In the genomic region with DNA sequence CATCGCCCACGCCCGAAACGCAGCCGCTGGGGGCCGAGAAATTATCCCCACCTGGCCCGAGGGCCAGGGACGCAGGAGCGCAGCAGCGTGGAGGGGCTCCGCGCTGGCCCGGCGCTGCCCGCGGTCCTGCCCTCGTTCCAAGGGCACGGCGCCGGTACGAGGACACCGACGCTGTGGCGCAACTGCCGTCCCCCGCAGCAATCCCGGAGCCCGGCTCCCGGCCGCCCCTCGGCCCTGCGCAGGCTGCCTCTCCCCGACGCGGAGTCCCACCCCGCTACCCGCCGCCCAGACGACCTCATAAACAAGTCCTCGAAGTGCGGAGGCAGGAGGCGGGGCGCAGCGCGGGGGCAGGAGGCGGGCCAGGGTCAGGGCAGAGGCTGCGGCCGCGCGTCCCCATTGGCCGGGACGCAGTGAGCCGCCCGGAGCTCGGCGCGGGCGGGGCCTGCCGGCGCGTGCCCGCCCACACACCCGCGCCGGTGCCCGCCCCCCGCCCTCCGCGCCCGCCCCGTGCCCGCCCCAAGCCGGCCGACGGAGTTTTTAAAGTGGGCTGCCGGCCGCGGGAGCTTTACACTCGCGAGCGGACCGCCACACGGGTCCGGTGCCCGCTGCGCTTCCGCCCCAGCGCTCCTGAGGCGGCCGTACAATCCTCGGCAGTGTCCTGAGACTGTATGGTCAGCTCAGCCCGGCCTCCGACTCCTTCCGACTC, we compare ENCODE assay signal across 8 cellular contexts. TPM values are rescaled to one million over a fixed set of nuclear protein-coding genes. Genes with fewer than 3 reads are reported as not detected.
A peak's percentile ranks its signal among the peaks of the same experiment; 100 is the strongest.
DNase-seq lines count a peak whose midpoint lies in the region; ATAC-seq, FAIRE-seq and TF ChIP-seq lines count a peak whose summit lies in the region.

A gene (plus strand): TSS at position 568 of the 706 bp plus-strand sequence. CDS start 505 bp downstream, outside the sequence.

- TF ChIP-seq CTCF in pancreas (IDR thresholded peaks at IDR 0.05) = no peak
- no peak for TF ChIP-seq CTCF in thoracic aorta (IDR thresholded peaks at IDR 0.05)

- H3K27ac ChIP-seq in pancreas (peak within 1 kb of the TSS; percentile 84 to 95 (median 87)), thoracic aorta (peak within 1 kb of the TSS; percentile 88 to 89)

- H3K4me3 Mint-ChIP-seq in T-cell = peak within 1 kb of the TSS; percentile 88 to 91 (median 89)
- peak within 1 kb of the TSS; percentile 79 for H3K4me3 Mint-ChIP-seq in activated naive CD8-positive, alpha-beta T cell treated with anti-CD3 and anti-CD28 coated beads, Interleukin-2, amount 50 U/mL, for 24 hours

- FAIRE-seq in pancreas (lab: Jason Lieb, UNC) = no peak

- peak within 1 kb of the TSS in 1 of 2 donors; percentile 74 for H3K27ac Mint-ChIP-seq in T-cell
- H3K27ac Mint-ChIP-seq in activated naive CD8-positive, alpha-beta T cell treated with anti-CD3 and anti-CD28 coated beads, Interleukin-2, amount 50 U/mL, for 24 hours = peak within 1 kb of the TSS; percentile 67

- H3K4me1 Mint-ChIP-seq in T-cell = peaks cover 21 to 28% (median 23%) of the 10 kb centered on the region in 3 donors
- H3K4me1 Mint-ChIP-seq in activated naive CD8-positive, alpha-beta T cell treated with anti-CD3 and anti-CD28 coated beads, Interleukin-2, amount 50 U/mL, for 24 hours = peaks cover 24% of the 10 kb centered on the region

- H3K9me3 ChIP-seq in pancreas (no peaks in the 10 kb centered on the region), thoracic aorta (no peaks in the 10 kb centered on the region)

- H3K4me3 ChIP-seq in pancreas (peak within 1 kb of the TSS; percentile 65 to 89 (median 79)), thoracic aorta (peak within 1 kb of the TSS; percentile 93)

- DNase-seq in DMS114 treated with DMSO at 0.1 percent for 48 hours (lab: John Stamatoyannopoulos, UW; ENCODE audit: unreplicated experiment) (peak; percentile 18), T-cell (peak; percentile 50 to 84 (median 68)), Right ventricle myocardium inferior (ENCODE audit: missing footprints) (peak; percentile 98), pancreas (peak; percentile 90 to 95 (median 94)), thoracic aorta (ENCODE audit: low spot score) (peak; percentile 88)
- DNase-seq in activated naive CD8-positive, alpha-beta T cell treated with anti-CD3 and anti-CD28 coated beads, Interleukin-2, amount 50 U/mL, for 24 hours = peak; percentile 76

- H3K9me3 Mint-ChIP-seq in T-cell = no peaks in the 10 kb centered on the region
- no peaks in the 10 kb centered on the region for H3K9me3 Mint-ChIP-seq in activated naive CD8-positive, alpha-beta T cell treated with anti-CD3 and anti-CD28 coated beads, Interleukin-2, amount 50 U/mL, for 24 hours

- intact Hi-C loops in Right ventricle myocardium inferior (cut with DNase I) (loop anchor here (2.0 to 5.0 kb wide), 4 partner anchors 20 to 295 kb away; no protein-coding TSS in a partner anchor), pancreas (cut with DNase I) (loop anchor here in 1 of 3 donors (10.0 kb wide), 3 partner anchors 68 to 292 kb away; no protein-coding TSS in a partner anchor)

- peak; percentile 83 for ATAC-seq in GM21528 (IDR thresholded peaks at IDR 0.05; ENCODE audit: low FRiP score, unreplicated experiment)
- ATAC-seq in T-cell (replicated peaks in 1 of 4) = peak; percentile 89 to 90 (median 90)
- ATAC-seq in activated naive CD8-positive, alpha-beta T cell treated with anti-CD3 and anti-CD28 coated beads, Interleukin-2, amount 50 U/mL, for 24 hours = peak; percentile 80
- ATAC-seq in Right ventricle myocardium inferior = peak; percentile 90
- ATAC-seq in pancreas = peak; percentile 66 to 83 (median 74)
- ATAC-seq in thoracic aorta (ENCODE audit: insufficient number of reproducible peaks, low FRiP score, low read depth) = peak; percentile 72

- H3K36me3 ChIP-seq in pancreas = no peaks in the 10 kb centered on the region
- H3K36me3 ChIP-seq in thoracic aorta = no peaks in the 10 kb centered on the region

- no peak for TF ChIP-seq RAD21 in Ishikawa (IDR thresholded peaks at IDR 0.05; ENCODE audit: low read depth)

- POLR2A ChIA-PET in T-cell (lab: Charles Lee) = no interaction called here

- 0% methylated on average over 61 to 94 of the region's 94 CpGs for WGBS in pancreas, 2 donors

- no peaks in the 10 kb centered on the region for H3K36me3 Mint-ChIP-seq in T-cell
- H3K36me3 Mint-ChIP-seq in activated naive CD8-positive, alpha-beta T cell treated with anti-CD3 and anti-CD28 coated beads, Interleukin-2, amount 50 U/mL, for 24 hours (ENCODE audit: low read depth) = no peaks in the 10 kb centered on the region

- H3K27me3 ChIP-seq in pancreas (no peaks in the 10 kb centered on the region), thoracic aorta (replicated peaks; ENCODE audit: insufficient read depth) (no peaks in the 10 kb centered on the region)

- CTCF ChIA-PET in T-cell (lab: Charles Lee) = no interaction called here

- peaks cover 20 to 40% of the 10 kb centered on the region in 2 donors for H3K27me3 Mint-ChIP-seq in T-cell
- H3K27me3 Mint-ChIP-seq in activated naive CD8-positive, alpha-beta T cell treated with anti-CD3 and anti-CD28 coated beads, Interleukin-2, amount 50 U/mL, for 24 hours = peaks cover 60% of the 10 kb centered on the region

- TF ChIP-seq EP300 in Ishikawa (IDR thresholded peaks at IDR 0.05; ENCODE audit: borderline replicate concordance) = no peak; the same call in 1 of the 2 replicates

- H3K4me1 ChIP-seq in pancreas (peaks cover 0 to 14% (median 11%) of the 10 kb centered on the region in 3 donors), thoracic aorta (ENCODE audit: control insufficient read depth in 1 of 2, low read depth in 2 of 2) (peaks cover 8 to 23% of the 10 kb centered on the region in 2 donors)

TF ChIP-seq in Ishikawa, 13 proteins besides CTCF, POLR2A, EP300 and RAD21:
- TF ChIP-seq TAF1 (IDR thresholded peaks at IDR 0.05; ENCODE audit: low read depth) = peak; percentile 58; the same call in 1 of the 2 replicates
- TF ChIP-seq EGR1 (IDR thresholded peaks at IDR 0.05) = peak; percentile 76
- TF ChIP-seq, protein P1, sequence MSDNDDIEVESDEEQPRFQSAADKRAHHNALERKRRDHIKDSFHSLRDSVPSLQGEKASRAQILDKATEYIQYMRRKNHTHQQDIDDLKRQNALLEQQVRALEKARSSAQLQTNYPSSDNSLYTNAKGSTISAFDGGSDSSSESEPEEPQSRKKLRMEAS (IDR thresholded peaks at IDR 0.05) = peak; percentile 63
- peak; percentile 38; the same call in 1 of the 2 replicates for TF ChIP-seq TCF12 (IDR thresholded peaks at IDR 0.05; ENCODE audit: low read depth)
- TF ChIP-seq NFIC (IDR thresholded peaks at IDR 0.05) = no peak
- 0 out of 2 replicates have a peak, but pooled peaks have one; percentile 46 for TF ChIP-seq ZBTB7A (IDR thresholded peaks at IDR 0.05; ENCODE audit: low read depth)
- no peak for TF ChIP-seq CREB1 (IDR thresholded peaks at IDR 0.05; ENCODE audit: low read depth)
- TF ChIP-seq, protein P2, sequence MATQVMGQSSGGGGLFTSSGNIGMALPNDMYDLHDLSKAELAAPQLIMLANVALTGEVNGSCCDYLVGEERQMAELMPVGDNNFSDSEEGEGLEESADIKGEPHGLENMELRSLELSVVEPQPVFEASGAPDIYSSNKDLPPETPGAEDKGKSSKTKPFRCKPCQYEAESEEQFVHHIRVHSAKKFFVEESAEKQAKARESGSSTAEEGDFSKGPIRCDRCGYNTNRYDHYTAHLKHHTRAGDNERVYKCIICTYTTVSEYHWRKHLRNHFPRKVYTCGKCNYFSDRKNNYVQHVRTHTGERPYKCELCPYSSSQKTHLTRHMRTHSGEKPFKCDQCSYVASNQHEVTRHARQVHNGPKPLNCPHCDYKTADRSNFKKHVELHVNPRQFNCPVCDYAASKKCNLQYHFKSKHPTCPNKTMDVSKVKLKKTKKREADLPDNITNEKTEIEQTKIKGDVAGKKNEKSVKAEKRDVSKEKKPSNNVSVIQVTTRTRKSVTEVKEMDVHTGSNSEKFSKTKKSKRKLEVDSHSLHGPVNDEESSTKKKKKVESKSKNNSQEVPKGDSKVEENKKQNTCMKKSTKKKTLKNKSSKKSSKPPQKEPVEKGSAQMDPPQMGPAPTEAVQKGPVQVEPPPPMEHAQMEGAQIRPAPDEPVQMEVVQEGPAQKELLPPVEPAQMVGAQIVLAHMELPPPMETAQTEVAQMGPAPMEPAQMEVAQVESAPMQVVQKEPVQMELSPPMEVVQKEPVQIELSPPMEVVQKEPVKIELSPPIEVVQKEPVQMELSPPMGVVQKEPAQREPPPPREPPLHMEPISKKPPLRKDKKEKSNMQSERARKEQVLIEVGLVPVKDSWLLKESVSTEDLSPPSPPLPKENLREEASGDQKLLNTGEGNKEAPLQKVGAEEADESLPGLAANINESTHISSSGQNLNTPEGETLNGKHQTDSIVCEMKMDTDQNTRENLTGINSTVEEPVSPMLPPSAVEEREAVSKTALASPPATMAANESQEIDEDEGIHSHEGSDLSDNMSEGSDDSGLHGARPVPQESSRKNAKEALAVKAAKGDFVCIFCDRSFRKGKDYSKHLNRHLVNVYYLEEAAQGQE (IDR thresholded peaks at IDR 0.05; ENCODE audit: low read depth) = peak; percentile 57
- TF ChIP-seq YY1 (IDR thresholded peaks at IDR 0.05; ENCODE audit: low read depth) = no peak

RNA-seq across cellular contexts. Expression of the gene that starts here (rescaled TPM):
- total RNA-seq in T-cell = 1 to 10 TPM; 1.0 to 4.0 (median 3.0) TPM
- total RNA-seq in Right ventricle myocardium inferior = 205 TPM
- total RNA-seq in pancreas = 100 to 1,000 TPM in 2 of 6 donors, 10 to 100 TPM in 4; 61.8 to 165 (median 85.8) TPM
- 10 to 100 TPM; 35.6 to 69.1 TPM for polyA plus RNA-seq in pancreas
- total RNA-seq in thoracic aorta = 100 to 1,000 TPM; 517 to 667 TPM

Comparison
In these comparisons a context has a peak if more than half of its experiments do, and no peak if none do; other contexts are left out.
1. Peak in every context shown above with its lines: DNase-seq, ATAC-seq, H3K4me3 ChIP-seq and H3K27ac ChIP-seq.
2. RNA of the gene that starts here (total RNA-seq): 517 to 667 TPM in thoracic aorta, 205 TPM in Right ventricle myocardium inferior (single experiment) and 61.8 to 165 TPM in pancreas; 1.0 to 4.0 TPM in T-cell; every median in the first group is over 10 times any median in the second.
3. DNase-seq: peak in every context shown above with its lines; median percentile 98 in Right ventricle myocardium inferior; 94 in pancreas; 88 in thoracic aorta; 76 in activated naive CD8-positive, alpha-beta T cell treated with anti-CD3 and anti-CD28 coated beads, Interleukin-2, amount 50 U/mL, for 24 hours; 68 in T-cell; 18 in DMS114 treated with DMSO at 0.1 percent for 48 hours.